ENCODE assay signal across 12 cellular contexts in the genomic region with DNA sequence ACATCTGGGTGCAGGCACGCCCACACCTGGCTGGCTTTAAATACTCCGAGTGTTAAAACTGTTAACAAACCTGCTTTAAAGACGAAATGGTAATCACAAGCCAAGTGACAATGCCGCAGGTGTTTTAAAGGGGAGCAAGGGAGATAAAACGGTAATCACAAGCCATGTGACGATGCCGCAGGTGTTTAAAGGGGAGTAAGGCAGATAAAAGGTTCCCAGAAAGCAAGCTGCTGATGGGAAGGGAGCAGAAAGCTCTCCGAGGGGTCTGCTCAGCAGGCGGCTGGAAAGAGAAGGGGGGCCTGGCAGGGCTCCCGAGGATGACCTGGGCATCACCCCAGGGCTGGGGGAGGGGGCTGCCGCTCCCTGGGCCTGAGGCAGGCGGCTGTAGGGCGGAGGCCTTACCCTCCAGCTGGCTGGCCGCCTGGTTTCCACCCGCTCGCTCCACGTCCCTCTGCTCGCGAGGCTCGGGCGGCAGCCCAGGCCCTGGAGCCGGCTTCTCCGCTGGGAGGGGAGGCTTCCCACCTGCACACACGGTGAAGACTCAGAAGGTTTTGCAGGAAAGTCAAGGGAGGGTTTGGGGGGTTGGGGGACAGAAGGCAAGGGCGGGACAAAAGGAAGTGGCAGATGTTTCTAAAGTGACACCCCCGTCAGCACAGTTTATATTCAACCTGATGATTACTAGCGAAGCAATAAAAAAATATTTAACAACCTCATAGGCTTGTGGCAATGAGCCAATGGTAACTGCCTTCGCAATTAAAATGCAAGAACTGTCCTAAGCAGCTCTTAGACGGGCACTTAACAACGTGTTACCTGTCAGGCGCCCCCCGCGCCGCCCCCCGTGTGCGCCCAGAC. TPM values are rescaled to one million over a fixed set of nuclear protein-coding genes. Genes with fewer than 3 reads are reported as not detected.
DNase-seq lines count a peak whose midpoint lies in the region; ATAC-seq and TF ChIP-seq lines count a peak whose summit lies in the region.
"Had no signal": no experiment of that assay in that cellular context is flagged by ENCODE, and none has a peak within 500 bp of the region (broad histone marks: within the 10 kb centered on the region; RNA-seq: fewer than 3 reads in every experiment).

No MANE protein-coding gene starts in this region.

- peak overlapping the region; percentile 81 for H3K4me2 ChIP-seq in DOHH2 (ENCODE audit: low read length)

- no peaks in the 10 kb centered on the region for H3K27me3 ChIP-seq in DOHH2 (ENCODE audit: control insufficient read depth, low read length)
- no peaks in the 10 kb centered on the region for H3K27me3 ChIP-seq in left ventricle myocardium inferior (ENCODE audit: low read depth)

- POLR2A ChIA-PET in WTC11 (lab: Charles Lee): no interaction called here

- no peak overlapping the region for H3K27ac Mint-ChIP-seq in WTC11
- H3K27ac Mint-ChIP-seq: CD4-positive, alpha-beta T cell; T-helper 1 cell treated with Interleukin-12 subunit alpha and Interleukin-12 subunit beta and Interleukin-4 antibody, amounts not matched to agents 30 μg/mL and 1 μg/mL, for 36 hours had no signal

- H3K4me1 ChIP-seq in DOHH2 (ENCODE audit: control insufficient read depth, low read length) (peaks cover 39% of the 10 kb centered on the region), left ventricle myocardium inferior (peaks cover 41% of the 10 kb centered on the region)

- 0 out of 2 replicates have a peak, but pooled peaks cover 4% of the 10 kb centered on the region for H4K20me1 ChIP-seq in DOHH2 (ENCODE audit: control insufficient read depth, insufficient read depth, low read depth, low read length)

- H3K36me3 ChIP-seq in DOHH2 (ENCODE audit: control insufficient read depth, low read length) (peaks cover 31% of the 10 kb centered on the region), left ventricle myocardium inferior (peaks cover 29% of the 10 kb centered on the region)

- intact Hi-C loops in left ventricle myocardium inferior (cut with micrococcal nuclease): loop anchor here (5.0 to 10.0 kb wide), 2 partner anchors 223 to 351 kb away; no protein-coding TSS in a partner anchor

- no peaks in the 10 kb centered on the region for H3K27me3 Mint-ChIP-seq in WTC11 (ENCODE audit: low read depth)
- H3K27me3 Mint-ChIP-seq: CD4-positive, alpha-beta T cell had no signal

- CTCF ChIA-PET in WTC11 (lab: Charles Lee): interaction anchor here (1.2 to 1.8 kb wide), 5 partner anchors 150 to 272 kb away, joined by 3 to 9 read pairs (median 4); no protein-coding TSS in a partner anchor

- peaks cover 3% of the 10 kb centered on the region; the same call in 1 of the 2 replicates for H3K79me2 ChIP-seq in DOHH2 (ENCODE audit: control insufficient read depth, low read length)

- peaks cover 6% of the 10 kb centered on the region for H3K9me3 ChIP-seq in DOHH2 (ENCODE audit: control insufficient read depth, insufficient read depth, low read length)
- H3K9me3 ChIP-seq in left ventricle myocardium inferior (replicated peaks): no peaks in the 10 kb centered on the region

- no peaks in the 10 kb centered on the region; the same call in 1 of the 2 replicates for H3K9me3 Mint-ChIP-seq in WTC11
- H3K9me3 Mint-ChIP-seq: CD4-positive, alpha-beta T cell; T-helper 1 cell treated with Interleukin-12 subunit alpha and Interleukin-12 subunit beta and Interleukin-4 antibody, amounts not matched to agents 30 μg/mL and 1 μg/mL, for 36 hours had no signal

- H3K4me3 Mint-ChIP-seq in WTC11: no peak overlapping the region
- H3K4me3 Mint-ChIP-seq: CD4-positive, alpha-beta T cell; T-helper 1 cell treated with Interleukin-12 subunit alpha and Interleukin-12 subunit beta and Interleukin-4 antibody, amounts not matched to agents 30 μg/mL and 1 μg/mL, for 36 hours had no signal

- ATAC-seq in WTC11 (no peak), HG03095 (IDR thresholded peaks at IDR 0.05; ENCODE audit: unreplicated experiment) (no peak)

- peak overlapping the region; percentile 83 for H3K27ac ChIP-seq in DOHH2 (ENCODE audit: low read depth, low read length)
- peak overlapping the region; percentile 61 for H3K27ac ChIP-seq in left ventricle myocardium inferior (replicated peaks)

- DNase-seq in NCI-H1694 (lab: John Stamatoyannopoulos, UW): peak; percentile 92
- peak; percentile 83 for DNase-seq in NCI-H774 (lab: John Stamatoyannopoulos, UW)
- peak; percentile 56 for DNase-seq in left ventricle myocardium inferior
- DNase-seq in stimulated activated naive CD4-positive, alpha-beta T cell (lab: John Stamatoyannopoulos, UW): no peak
- no peak for DNase-seq in WTC11 (ENCODE audit: low spot score)
- DNase-seq in stimulated activated naive CD4-positive, alpha-beta T cell treated with Interleukin-2 at 50 U/mL for 16 hours (lab: John Stamatoyannopoulos, UW): no peak
- DNase-seq: activated CD4-positive, alpha-beta T cell treated with anti-CD3 and anti-CD28 coated beads, Interleukin-2, amount 50 U/mL, for 1 hour; activated gamma-delta T cell treated with Interleukin-2 at 50 U/mL for 16 hours; CD4-positive, alpha-beta T cell had no signal

- H3K9me2 ChIP-seq in DOHH2 (replicated peaks; ENCODE audit: control insufficient read depth, low read length): no peaks in the 10 kb centered on the region

- H3K4me3 ChIP-seq in DOHH2 (ENCODE audit: low read length) (peak overlapping the region; percentile 49), left ventricle myocardium inferior (no peak overlapping the region)

- 0 out of 2 replicates have a peak, but pooled peaks cover 6% of the 10 kb centered on the region for H3K36me3 Mint-ChIP-seq in WTC11

- H3F3A ChIP-seq in DOHH2 (ENCODE audit: control insufficient read depth, insufficient read depth): peaks cover 7% of the 10 kb centered on the region

- H3K4me1 Mint-ChIP-seq in WTC11: peaks cover 24% of the 10 kb centered on the region

- TF ChIP-seq CTCF in DOHH2 (IDR thresholded peaks at IDR 0.05; ENCODE audit: low read depth, low read length, poor library complexity, severe bottlenecking) (no peak), left ventricle myocardium inferior (IDR thresholded peaks at IDR 0.05; ENCODE audit: borderline replicate concordance) (no peak), WTC11 (IDR thresholded peaks at IDR 0.05) (no peak)

TF ChIP-seq in WTC11, 78 proteins besides CTCF, POLR2A, EP300 and RAD21:
- TF ChIP-seq GTF2I (CRISPR knock-in tag; conservative IDR thresholded peaks at IDR 0.05): no peak

RNA-seq across cellular contexts. Expression of a gene that starts 12.2 kb away (rescaled TPM):
- total RNA-seq in left ventricle myocardium inferior: 61.5 TPM
- total RNA-seq in WTC11 (2021): 58.6 to 73.0 TPM (median 59.9 TPM) in 3 replicates

RNA-seq across cellular contexts. Expression of a gene that starts 12.5 kb away (rescaled TPM):
- total RNA-seq in left ventricle myocardium inferior: 15.9 TPM
- total RNA-seq in WTC11 (2021): 32.2 to 40.7 TPM (median 35.4 TPM) in 3 replicates

RNA-seq across cellular contexts. Expression of a gene that starts 28.6 kb away (rescaled TPM):
- total RNA-seq in left ventricle myocardium inferior: 7.6 TPM
- 32.4 to 35.2 TPM (median 34.3 TPM) in 3 replicates for total RNA-seq in WTC11 (2021)

RNA-seq across cellular contexts. Expression of a gene that starts 43.8 kb away (rescaled TPM):
- total RNA-seq in left ventricle myocardium inferior: 50.1 TPM
- total RNA-seq in WTC11 (2021): 47.0 to 62.4 TPM (median 53.9 TPM) in 3 replicates

Comparison
In these comparisons a context has a peak if more than half of its experiments do, and no peak if none do; other contexts are left out.
1. DNase-seq: peak in NCI-H1694 (single experiment), NCI-H774 (single experiment) and left ventricle myocardium inferior (single experiment); none in stimulated activated naive CD4-positive, alpha-beta T cell (0 of 6), WTC11 (single experiment) and stimulated activated naive CD4-positive, alpha-beta T cell treated with Interleukin-2 at 50 U/mL for 16 hours (single experiment).